In genomic region chr19:46000497-46001246, GRCh38 we compare ENCODE assay signal across 8 cellular contexts. TPM values are rescaled to one million over a fixed set of nuclear protein-coding genes. Genes with fewer than 3 reads are reported as not detected.
DNase-seq lines count a peak whose midpoint lies in the region; ATAC-seq and TF ChIP-seq lines count a peak whose summit lies in the region.
"Had no signal": no experiment of that assay in that cellular context is flagged by ENCODE, and none has a peak within 500 bp of the region (broad histone marks: within the 10 kb centered on the region; RNA-seq: fewer than 3 reads in every experiment).

No MANE protein-coding gene starts in this region.

- WGBS in lung, 2 donors = 3 to 6% methylated on average over 32 to 34 of the region's 34 CpGs

- H3K36me3 ChIP-seq in HUES6 (ENCODE audit: control insufficient read depth, insufficient read depth, low read length) (peaks cover 10% of the 10 kb centered on the region), lung (ENCODE audit: control insufficient read depth in 2 of 2, insufficient read depth in 2 of 2, low read length in 2 of 2) (no peaks in the 10 kb centered on the region)
- H3K36me3 ChIP-seq: thoracic aorta had no signal

- ATAC-seq in lung (ENCODE audit: insufficient read depth, low FRiP score) (peak; percentile 47), GM21529 (IDR thresholded peaks at IDR 0.05; ENCODE audit: unreplicated experiment) (no peak)

- peak; percentile 61 for DNase-seq in activated CD4-positive, alpha-beta T cell treated with anti-CD3 and anti-CD28 coated beads for 1 hour
- DNase-seq in caudate nucleus (lab: John Stamatoyannopoulos, UW) = peak in 57 of 61 donors; percentile 15 to 93 (median 72)
- peak; percentile 57 for DNase-seq in lung (ENCODE audit: low spot score)
- DNase-seq in stimulated activated CD8-positive, alpha-beta memory T cell treated with anti-CD3 and anti-CD28 coated beads, Interleukin-4, amount 100 ng/mL, for 24 hours (ENCODE audit: low read depth) = peak; percentile 49
- DNase-seq in NK-92 (lab: John Stamatoyannopoulos, UW; ENCODE audit: unreplicated experiment) = no peak

- TF ChIP-seq CTCF in lung (IDR thresholded peaks at IDR 0.05; ENCODE audit: control extremely low read depth, extremely low read depth) = no peak

- H3K9me3 ChIP-seq in HUES6 (ENCODE audit: control insufficient read depth, insufficient read depth, low read depth, low read length) (no peaks in the 10 kb centered on the region), lung (ENCODE audit: control insufficient read depth in 2 of 2, insufficient read depth in 1 of 2, low read length in 1 of 2) (no peaks in the 10 kb centered on the region)
- H3K9me3 ChIP-seq: thoracic aorta had no signal

- H3K4me3 ChIP-seq in HUES6 (ENCODE audit: low read depth, low read length) (peak overlapping the region; percentile 77), lung (no peak overlapping the region)
- H3K4me3 ChIP-seq: thoracic aorta had no signal

- H3K9ac ChIP-seq in HUES6 (ENCODE audit: low read length) = peak overlapping the region; percentile 31

- H3K4me1 ChIP-seq in HUES6 (ENCODE audit: control insufficient read depth, insufficient read depth, low read length) = peaks cover 5% of the 10 kb centered on the region; the same call in 1 of the 2 replicates
- peaks cover 6 to 18% of the 10 kb centered on the region in 2 donors for H3K4me1 ChIP-seq in lung (ENCODE audit: control insufficient read depth in 2 of 2, insufficient read depth in 2 of 2, low read length in 2 of 2)

- H3K27me3 ChIP-seq in HUES6 (ENCODE audit: control insufficient read depth, insufficient read depth, low read length) (peaks cover 3% of the 10 kb centered on the region; the same call in 1 of the 2 replicates), lung (ENCODE audit: control insufficient read depth, insufficient read depth) (no peaks in the 10 kb centered on the region)

- H3K27ac ChIP-seq in HUES6 (ENCODE audit: low read depth, low read length) (no peak overlapping the region), caudate nucleus (ENCODE audit: low read depth, low read length) (peak overlapping the region; percentile 80), lung (ENCODE audit: low read depth in 1 of 2, low read length in 1 of 2) (no peak overlapping the region)
- H3K27ac ChIP-seq: thoracic aorta had no signal

RNA-seq across cellular contexts. Expression of gene CCDC61, which starts 5.4 kb away (rescaled TPM):
- total RNA-seq in lung = 10 to 100 TPM in 1 of 2 donors, 1 to 10 TPM in 1; 7.8 to 21.0 TPM
- polyA plus RNA-seq in lung = 10 to 100 TPM in 1 of 2 donors, 1 to 10 TPM in 1; 9.4 to 12.5 TPM

RNA-seq across cellular contexts. Expression of gene PGLYRP1, which starts 22.2 kb away (rescaled TPM):
- 1 to 10 TPM; 1.1 to 1.3 TPM for total RNA-seq in lung
- 10 to 100 TPM in 1 of 2 donors, 1 to 10 TPM in 1; 1.0 to 21.7 TPM for polyA plus RNA-seq in lung
- total RNA-seq: thoracic aorta had no signal

RNA-seq across cellular contexts. Expression of gene NOVA2, which starts 27.0 kb away (rescaled TPM):
- total RNA-seq in lung = 10 to 100 TPM in 1 of 2 donors, 1 to 10 TPM in 1; 2.9 to 11.6 TPM
- 1 to 10 TPM; 2.3 to 6.7 TPM for polyA plus RNA-seq in lung

RNA-seq across cellular contexts. Expression of gene IGFL4, which starts 40.1 kb away (rescaled TPM):
- total RNA-seq in lung = not detected
- polyA plus RNA-seq in lung = not detected
- total RNA-seq: thoracic aorta had no signal
